Comparison of ENCODE assay signal across 8 cellular contexts in genomic region chr20:46970937-46971630, GRCh38.
DNase-seq lines count a peak whose midpoint lies in the region; ATAC-seq, FAIRE-seq and TF ChIP-seq lines count a peak whose summit lies in the region.

No MANE protein-coding gene starts in this region.

- H3K27ac ChIP-seq in CD4-positive, CD25-positive, alpha-beta regulatory T cell (ENCODE audit: insufficient read depth, low read length, poor library complexity, severe bottlenecking) = no peak overlapping the region
- H3K27ac ChIP-seq in kidney (ENCODE audit: low read depth in 2 of 2, low read length in 2 of 2) = no peak overlapping the region

- no peak for FAIRE-seq in kidney (lab: Jason Lieb, UNC)

- H3K4me3 ChIP-seq in CD4-positive, CD25-positive, alpha-beta regulatory T cell (ENCODE audit: low read depth, low read length) = no peak overlapping the region
- no peak overlapping the region for H3K4me3 ChIP-seq in HFF-Myc (replicated peaks; ENCODE audit: low read depth, low read length)
- no peak overlapping the region for H3K4me3 ChIP-seq in kidney (ENCODE audit: low read length in 2 of 2)

- H3K36me3 Mint-ChIP-seq in CD4-positive, CD25-positive, alpha-beta regulatory T cell = no peaks in the 10 kb centered on the region

- H3K27me3 Mint-ChIP-seq in CD4-positive, CD25-positive, alpha-beta regulatory T cell = peaks cover 4% of the 10 kb centered on the region

- intact Hi-C loops in kidney (cut with DNase I) = no loop called here

- H3K9me3 Mint-ChIP-seq in CD4-positive, CD25-positive, alpha-beta regulatory T cell = no peaks in the 10 kb centered on the region

- peaks cover 3% of the 10 kb centered on the region for H3K27me3 ChIP-seq in CD4-positive, CD25-positive, alpha-beta regulatory T cell (ENCODE audit: control insufficient read depth, insufficient read depth, low read length)

- H3K4me1 ChIP-seq in CD4-positive, CD25-positive, alpha-beta regulatory T cell (ENCODE audit: control insufficient read depth, insufficient read depth, low read length, poor library complexity, severe bottlenecking) = no peaks in the 10 kb centered on the region
- no peaks in the 10 kb centered on the region for H3K4me1 ChIP-seq in kidney (ENCODE audit: control insufficient read depth in 1 of 2, insufficient read depth in 1 of 2, low read depth in 1 of 2, low read length in 2 of 2)

- H3K36me3 ChIP-seq in CD4-positive, CD25-positive, alpha-beta regulatory T cell (ENCODE audit: control insufficient read depth, insufficient read depth, low read length) = no peaks in the 10 kb centered on the region
- no peaks in the 10 kb centered on the region for H3K36me3 ChIP-seq in kidney (ENCODE audit: control insufficient read depth in 1 of 2, insufficient read depth in 2 of 2, low read length in 2 of 2)

- H3K9ac ChIP-seq in kidney (ENCODE audit: low read length in 2 of 2) = no peak overlapping the region

- H3K9me3 ChIP-seq in CD4-positive, CD25-positive, alpha-beta regulatory T cell (ENCODE audit: control insufficient read depth in 2 of 2, low read length in 2 of 2) = no peaks in the 10 kb centered on the region
- H3K9me3 ChIP-seq in kidney (ENCODE audit: control insufficient read depth in 1 of 2, low read length in 2 of 2) = no peaks in the 10 kb centered on the region

- H3K27ac Mint-ChIP-seq in CD4-positive, CD25-positive, alpha-beta regulatory T cell = no peak overlapping the region

- H3K4me3 Mint-ChIP-seq in CD4-positive, CD25-positive, alpha-beta regulatory T cell = no peak overlapping the region

- TF ChIP-seq CTCF in HFF-Myc (IDR thresholded peaks at IDR 0.05; ENCODE audit: low read depth, low read length, missing control alignments) (no peak), kidney (IDR thresholded peaks at IDR 0.05; ENCODE audit: borderline replicate concordance, extremely low read depth, insufficient read depth) (no peak)

- DNase-seq in CD4-positive, CD25-positive, alpha-beta regulatory T cell = peak in 2 of 3 donors; percentile 13 to 57
- DNase-seq in HFF-Myc (ENCODE audit: extremely low read depth, low read depth) (peak; percentile 37), iPS DF 19.7 (ENCODE audit: low read depth, low spot score) (peak; percentile 98), kidney (no peak)

- peaks cover 0 to 8% (median 3%) of the 10 kb centered on the region in 4 donors for H3K4me1 Mint-ChIP-seq in CD4-positive, CD25-positive, alpha-beta regulatory T cell

- ATAC-seq in CD4-positive, CD25-positive, alpha-beta regulatory T cell (ENCODE audit: low read depth in 2 of 2) = no peak
- ATAC-seq in SK-N-SH treated with all-trans-retinoic acid at 6 μM for 48 hours (peak; percentile 99), HG02885 (IDR thresholded peaks at IDR 0.05; ENCODE audit: poor library complexity, unreplicated experiment) (no peak), GM19455 (IDR thresholded peaks at IDR 0.05; ENCODE audit: unreplicated experiment) (no peak), HG02852 (IDR thresholded peaks at IDR 0.05; ENCODE audit: unreplicated experiment) (no peak)

TF ChIP-seq in SK-N-SH treated with all-trans-retinoic acid at 6 μM for 48 hours, 23 proteins besides CTCF, POLR2A, EP300 and RAD21:
- TF ChIP-seq CSDC2 (CRISPR knock-in tag; IDR thresholded peaks at IDR 0.05) (no peak), ZC3H10 (CRISPR knock-in tag; IDR thresholded peaks at IDR 0.05) (no peak), ZFP30 (CRISPR knock-in tag; IDR thresholded peaks at IDR 0.05) (no peak), ARNTL (CRISPR knock-in tag; IDR thresholded peaks at IDR 0.05; ENCODE audit: borderline replicate concordance, low read depth) (no peak), CREB5 (CRISPR knock-in tag; IDR thresholded peaks at IDR 0.05; ENCODE audit: low read depth) (no peak), ZFP3 (CRISPR knock-in tag; IDR thresholded peaks at IDR 0.05) (no peak), TCF4 (CRISPR knock-in tag; IDR thresholded peaks at IDR 0.05; ENCODE audit: borderline replicate concordance) (no peak), ESRRG (CRISPR knock-in tag; IDR thresholded peaks at IDR 0.05) (no peak), OSR1 (CRISPR knock-in tag; IDR thresholded peaks at IDR 0.05) (no peak), PATZ1 (CRISPR knock-in tag; IDR thresholded peaks at IDR 0.05; ENCODE audit: borderline replicate concordance) (no peak)
- TF ChIP-seq, protein P1, sequence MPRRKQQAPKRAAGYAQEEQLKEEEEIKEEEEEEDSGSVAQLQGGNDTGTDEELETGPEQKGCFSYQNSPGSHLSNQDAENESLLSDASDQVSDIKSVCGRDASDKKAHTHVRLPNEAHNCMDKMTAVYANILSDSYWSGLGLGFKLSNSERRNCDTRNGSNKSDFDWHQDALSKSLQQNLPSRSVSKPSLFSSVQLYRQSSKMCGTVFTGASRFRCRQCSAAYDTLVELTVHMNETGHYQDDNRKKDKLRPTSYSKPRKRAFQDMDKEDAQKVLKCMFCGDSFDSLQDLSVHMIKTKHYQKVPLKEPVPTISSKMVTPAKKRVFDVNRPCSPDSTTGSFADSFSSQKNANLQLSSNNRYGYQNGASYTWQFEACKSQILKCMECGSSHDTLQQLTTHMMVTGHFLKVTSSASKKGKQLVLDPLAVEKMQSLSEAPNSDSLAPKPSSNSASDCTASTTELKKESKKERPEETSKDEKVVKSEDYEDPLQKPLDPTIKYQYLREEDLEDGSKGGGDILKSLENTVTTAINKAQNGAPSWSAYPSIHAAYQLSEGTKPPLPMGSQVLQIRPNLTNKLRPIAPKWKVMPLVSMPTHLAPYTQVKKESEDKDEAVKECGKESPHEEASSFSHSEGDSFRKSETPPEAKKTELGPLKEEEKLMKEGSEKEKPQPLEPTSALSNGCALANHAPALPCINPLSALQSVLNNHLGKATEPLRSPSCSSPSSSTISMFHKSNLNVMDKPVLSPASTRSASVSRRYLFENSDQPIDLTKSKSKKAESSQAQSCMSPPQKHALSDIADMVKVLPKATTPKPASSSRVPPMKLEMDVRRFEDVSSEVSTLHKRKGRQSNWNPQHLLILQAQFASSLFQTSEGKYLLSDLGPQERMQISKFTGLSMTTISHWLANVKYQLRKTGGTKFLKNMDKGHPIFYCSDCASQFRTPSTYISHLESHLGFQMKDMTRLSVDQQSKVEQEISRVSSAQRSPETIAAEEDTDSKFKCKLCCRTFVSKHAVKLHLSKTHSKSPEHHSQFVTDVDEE (CRISPR knock-in tag; IDR thresholded peaks at IDR 0.05) = no peak
